1 cellular context compared by ENCODE assay signal in genomic region chr6:34425132-34425497, GRCh38.
TF ChIP-seq lines count a peak whose summit lies in the region.

No MANE protein-coding gene starts in this region.

TF ChIP-seq in GM23338, 12 proteins besides CTCF, POLR2A, EP300 and RAD21 (continued from another document):
- TF ChIP-seq REST (IDR thresholded peaks at IDR 0.05; ENCODE audit: unreplicated experiment) = no peak
- no peak for TF ChIP-seq NANOG (IDR thresholded peaks at IDR 0.05; ENCODE audit: borderline replicate concordance)
- no peak for TF ChIP-seq POLR2AphosphoS5 (IDR thresholded peaks at IDR 0.05; ENCODE audit: low read depth)
- TF ChIP-seq ZNF114 (CRISPR knock-in tag; IDR thresholded peaks at IDR 0.05) = no peak
- TF ChIP-seq CREB1 (CRISPR knock-in tag; IDR thresholded peaks at IDR 0.05; ENCODE audit: low read depth) = no peak
- TF ChIP-seq JUNB (IDR thresholded peaks at IDR 0.05; ENCODE audit: unreplicated experiment) = no peak
- no peak for TF ChIP-seq STAT1 (IDR thresholded peaks at IDR 0.05; ENCODE audit: unreplicated experiment)
- no peak for TF ChIP-seq EZH2phosphoT487 (IDR thresholded peaks at IDR 0.05; ENCODE audit: unreplicated experiment)
TF ChIP-seq in GM23338: peak in this region for 0.
